In genomic region chr3:197501879-197502620, GRCh38 we compare ENCODE assay signal across 7 cellular contexts. TPM values are rescaled to one million over a fixed set of nuclear protein-coding genes. Genes with fewer than 3 reads are reported as not detected.
DNase-seq lines count a peak whose midpoint lies in the region; ATAC-seq and TF ChIP-seq lines count a peak whose summit lies in the region.

No MANE protein-coding gene starts in this region.

- POLR2A ChIA-PET in GM10248 (lab: Yijun Ruan, JAX), result no interaction called here

- WGBS in gastroesophageal sphincter (ENCODE audit: low coverage in 1 of 2), 2 donors, result 48 to 71% methylated on average over 2 to 9 of the region's 12 CpGs

- H3K27ac ChIP-seq in gastroesophageal sphincter, result no peak overlapping the region

- peak; percentile 55 for TF ChIP-seq CTCF in GM10248 (IDR thresholded peaks at IDR 0.05; ENCODE audit: control extremely low read depth, extremely low read depth, low read depth, missing control alignments)
- TF ChIP-seq CTCF in gastroesophageal sphincter (IDR thresholded peaks at IDR 0.05), result peak in 3 of 4 experiments; percentile 18 to 51 (median 30)

- ATAC-seq in HG02642 (IDR thresholded peaks at IDR 0.05; ENCODE audit: poor library complexity, unreplicated experiment) (peak; percentile 62), gastroesophageal sphincter (no peak), sciatic nerve (peak; percentile 44), GM18519 (IDR thresholded peaks at IDR 0.05; ENCODE audit: low FRiP score, unreplicated experiment) (no peak)

- CTCF ChIA-PET in GM10248 (lab: Yijun Ruan, JAX), result interaction anchor here (0.7 to 4.8 kb wide), 17 partner anchors 8 to 523 kb away, joined by 3 to 32 read pairs (median 4); partner anchors contain the start of gene MELTF

- H3K4me1 ChIP-seq in gastroesophageal sphincter, result no peaks in the 10 kb centered on the region

- no peak for TF ChIP-seq EP300 in gastroesophageal sphincter (IDR thresholded peaks at IDR 0.05)

- H3K9me3 ChIP-seq in gastroesophageal sphincter, result no peaks in the 10 kb centered on the region

- no peaks in the 10 kb centered on the region for H3K27me3 ChIP-seq in gastroesophageal sphincter

- intact Hi-C loops in sciatic nerve (cut with DNase I), result no loop called here

- no peak for TF ChIP-seq POLR2A in gastroesophageal sphincter (IDR thresholded peaks at IDR 0.05)

- DNase-seq in GM10248 (ENCODE audit: extremely low spot score), result peak; percentile 71
- DNase-seq in NCI-H226, result peak; percentile 84
- peak; percentile 74 to 75 for DNase-seq in activated T-cell treated with anti-CD3 and anti-CD28 coated beads, Interleukin-2, amount 50 U/mL, for 48 hours
- DNase-seq in sciatic nerve (ENCODE audit: low spot score), result no peak

- H3K36me3 ChIP-seq in gastroesophageal sphincter, result no peaks in the 10 kb centered on the region

- H3K4me3 ChIP-seq in gastroesophageal sphincter, result no peak overlapping the region

RNA-seq across cellular contexts. Expression of gene BDH1, which starts 53.7 kb away (rescaled TPM):
- total RNA-seq in gastroesophageal sphincter, result 10 to 100 TPM in 2 of 4 donors, 1 to 10 TPM in 2; 8.6 to 16.2 (median 12.3) TPM
- total RNA-seq in sciatic nerve, result 9.7 TPM

Comparison
In these comparisons a context has a peak if more than half of its experiments do, and no peak if none do; other contexts are left out.
1. ATAC-seq: peak in HG02642 (single experiment) and sciatic nerve (single experiment); none in gastroesophageal sphincter (single experiment) and GM18519 (single experiment).